9 cellular contexts compared by ENCODE assay signal in the genomic region with DNA sequence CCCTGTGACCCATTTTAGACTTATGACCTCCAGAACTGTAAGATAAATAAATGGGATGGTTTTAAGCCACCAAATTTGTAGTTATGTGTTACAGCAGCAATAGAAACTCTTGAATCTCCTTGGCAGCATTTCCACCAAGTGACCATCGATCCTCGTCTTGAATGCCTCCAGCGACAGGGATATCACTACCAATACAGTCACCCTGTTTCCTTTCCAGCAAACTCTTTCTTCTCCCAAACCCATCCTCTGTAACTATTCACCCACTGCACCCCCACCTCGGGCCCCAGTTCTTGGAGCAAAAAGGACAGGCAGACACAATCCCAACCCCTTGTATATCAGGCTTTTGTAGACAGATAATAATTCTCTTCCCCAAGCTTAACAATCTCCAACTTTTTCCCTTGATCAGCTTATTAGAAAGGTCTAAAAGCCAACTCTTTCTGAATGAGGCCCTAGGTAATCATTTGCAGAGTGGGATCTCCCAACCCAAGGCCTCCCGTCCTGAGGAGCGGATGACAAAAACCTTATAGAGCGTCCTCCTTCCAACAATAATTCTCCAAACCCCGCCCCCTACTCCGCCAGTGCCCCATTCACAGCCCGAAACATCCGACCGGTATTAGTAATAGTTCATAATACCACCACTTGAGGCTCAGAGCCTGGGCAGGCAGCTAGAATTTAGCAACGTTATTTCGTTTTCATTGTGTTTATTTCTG. TPM values are rescaled to one million over a fixed set of nuclear protein-coding genes. Genes with fewer than 3 reads are reported as not detected.
DNase-seq lines count a peak whose midpoint lies in the region; ATAC-seq and TF ChIP-seq lines count a peak whose summit lies in the region.
"Had no signal": no experiment of that assay in that cellular context is flagged by ENCODE, and none has a peak within 500 bp of the region (broad histone marks: within the 10 kb centered on the region; RNA-seq: fewer than 3 reads in every experiment).

No MANE protein-coding gene starts in this region.

- no peak overlapping the region for H4K91ac ChIP-seq in IMR-90 (ENCODE audit: insufficient read depth, low read depth, low read length)

- peak overlapping the region; percentile 12 for H2BK5ac ChIP-seq in IMR-90 (ENCODE audit: low read depth, low read length, poor library complexity, severe bottlenecking)

- no peaks in the 10 kb centered on the region for H3K36me3 ChIP-seq in IMR-90 (ENCODE audit: control insufficient read depth, insufficient read depth, low read length)
- no peaks in the 10 kb centered on the region for H3K36me3 ChIP-seq in heart right ventricle

- no peak overlapping the region for H3K4ac ChIP-seq in IMR-90 (ENCODE audit: low read depth, low read length)

- DNase-seq in NK-92 treated with Interleukin-12 subunit alpha and Interleukin-12 subunit beta, amount 100 ng/mL, for 24 hours (lab: John Stamatoyannopoulos, UW) = peak; percentile 42
- DNase-seq in NK-92 (lab: John Stamatoyannopoulos, UW; ENCODE audit: unreplicated experiment) (no peak), IMR-90 (no peak), UCSD-AML1 (lab: John Stamatoyannopoulos, UW; ENCODE audit: unreplicated experiment) (peak; percentile 80), heart right ventricle (peak in 1 of 2 donors; percentile 68), sciatic nerve (ENCODE audit: low spot score) (peak; percentile 77), KBM-7 (no peak)

- BruUV-seq in IMR-90 (replicated peaks; lab: Mats Ljungman, UMichigan) = no TSS peak

- H3K18ac ChIP-seq in IMR-90 (ENCODE audit: low read depth, low read length) = no peak overlapping the region

- H3K9me3 ChIP-seq in IMR-90 (ENCODE audit: control insufficient read depth, insufficient read depth, low read length) (no peaks in the 10 kb centered on the region), heart right ventricle (no peaks in the 10 kb centered on the region)

- H2BK120ac ChIP-seq in IMR-90 (ENCODE audit: low read depth, low read length) = no peak overlapping the region

- intact Hi-C loops in IMR-90 (cut with micrococcal nuclease) (loop anchor here (1.0 to 2.0 kb wide), 4 partner anchors 54 to 215 kb away; partner anchors contain the start of genes ARL2BP and CPNE2), heart right ventricle (cut with DNase I) (loop anchor here in 6 of 10 donors (2.0 to 10.0 kb wide), 4 partner anchors 52 to 112 kb away; partner anchors contain the start of genes ARL2BP (in 6 of the 6), PSME3IP1 (in 1 of the 6) and RSPRY1 (in 1 of the 6)), sciatic nerve (cut with DNase I) (no loop called here)

- peak; percentile 7 for ATAC-seq in GM21717 (IDR thresholded peaks at IDR 0.05; ENCODE audit: unreplicated experiment)
- peak; percentile 42 for ATAC-seq in IMR-90 (ENCODE audit: low read depth)
- ATAC-seq in heart right ventricle = peak; percentile 9 to 39 (median 26)
- ATAC-seq in sciatic nerve = peak; percentile 49

- H3K4me2 ChIP-seq in IMR-90 (ENCODE audit: low read depth, low read length) = peak overlapping the region; percentile 83

- in situ Hi-C loops in IMR-90 (cut with MboI; ENCODE audit: low sequenced_read_pairs) = loop anchor here (10.0 kb wide), 1 partner anchor 214 kb away; no protein-coding TSS in a partner anchor
- in situ Hi-C loops in KBM-7 (cut with MboI; ENCODE audit: low pct_unique_long_range_greater_than_20kb, low sequenced_read_pairs) = no loop called here

- WGBS in IMR-90 (ENCODE audit: extremely low coverage in 2 of 2, insufficient read length in 1 of 2), 2 experiments = 35% methylated on average over 6 of the region's 14 CpGs; no CpG with 5 or more reads in 1 of the 2 experiments
- 16 to 17% methylated on average over 14 of the region's 14 CpGs for WGBS in heart right ventricle, 2 donors

- H4K5ac ChIP-seq in IMR-90 (ENCODE audit: low read depth, low read length) = peak overlapping the region; percentile 24; the same call in 1 of the 2 replicates

- no peak overlapping the region for H2BK15ac ChIP-seq in IMR-90 (ENCODE audit: low read depth, low read length)

- H3K27me3 ChIP-seq in IMR-90 (ENCODE audit: control insufficient read depth, insufficient read depth, low read length) = peaks cover 7% of the 10 kb centered on the region
- no peaks in the 10 kb centered on the region for H3K27me3 ChIP-seq in heart right ventricle

- peak overlapping the region; percentile 89 for H2AFZ ChIP-seq in IMR-90 (replicated peaks; ENCODE audit: low read length, poor library complexity)

- 0 out of 2 replicates have a peak overlapping the region, but pooled peaks have one; percentile 37 for H3K23ac ChIP-seq in IMR-90 (ENCODE audit: low read depth, low read length)

- POLR2A ChIA-PET in IMR-90 (lab: Charles Lee; ENCODE audit: unreplicated experiment) = no interaction called here

- H3K27ac ChIP-seq in IMR-90 (ENCODE audit: insufficient read depth, low read length) (peak overlapping the region; percentile 19), heart right ventricle (peak overlapping the region; percentile 51 to 95 (median 88))

- H3K9ac ChIP-seq in IMR-90 (ENCODE audit: low read depth, low read length) = peak overlapping the region; percentile 35

- peaks cover 2% of the 10 kb centered on the region; the same call in 1 of the 2 replicates for H3K4me1 ChIP-seq in IMR-90 (ENCODE audit: control insufficient read depth, insufficient read depth, low read length)
- peaks cover 0 to 31% (median 24%) of the 10 kb centered on the region in 9 donors for H3K4me1 ChIP-seq in heart right ventricle

- TF ChIP-seq RAD21 in IMR-90 (IDR thresholded peaks at IDR 0.05; ENCODE audit: low read length) = no peak

- CTCF ChIA-PET in IMR-90 (lab: Yijun Ruan, JAX) = interaction anchor here (0.7 to 4.0 kb wide), 4 partner anchors 107 to 124 kb away, joined by 3 to 30 read pairs (median 12); no protein-coding TSS in a partner anchor

- no peak overlapping the region for H2BK20ac ChIP-seq in IMR-90 (ENCODE audit: low read depth, low read length)

- H3K79me1 ChIP-seq in IMR-90 (ENCODE audit: low read depth in 1 of 2, low read length in 2 of 2) = no peaks in the 10 kb centered on the region

- dilution Hi-C loops in IMR-90 (cut with HindIII; ENCODE audit: low sequenced_read_pairs, unreplicated experiment) = no loop called here

- peaks cover 5% of the 10 kb centered on the region for H4K20me1 ChIP-seq in IMR-90 (ENCODE audit: insufficient read depth, low read length)

- no peak overlapping the region for H2AK5ac ChIP-seq in IMR-90 (ENCODE audit: low read depth, low read length)

- H2AK9ac ChIP-seq in IMR-90 (replicated peaks; ENCODE audit: low read depth, low read length, poor library complexity) = no peak overlapping the region

- peak overlapping the region; percentile 29 for H3K14ac ChIP-seq in IMR-90 (replicated peaks; ENCODE audit: low read depth, low read length)

- peak overlapping the region; percentile 33; the same call in 1 of the 2 replicates for H3K56ac ChIP-seq in IMR-90 (ENCODE audit: extremely low read depth, insufficient read depth, low read length)

- peak overlapping the region in 1 of 2 experiments; percentile 36; a peak in 1 of 4 replicates for H4K8ac ChIP-seq in IMR-90 (ENCODE audit: low read depth in 2 of 2, low read length in 2 of 2)

- peak overlapping the region; percentile 64 for H3K4me3 ChIP-seq in IMR-90 (ENCODE audit: insufficient read depth, low read depth, low read length)
- H3K4me3 ChIP-seq in heart right ventricle = peak overlapping the region in 9 of 10 donors; percentile 28 to 60 (median 54)

- TF ChIP-seq CTCF in IMR-90 (conservative IDR thresholded peaks at IDR 0.05; ENCODE audit: low read depth, low read length) (0 out of 2 replicates have a peak, but pooled peaks have one; percentile 14), heart right ventricle (IDR thresholded peaks at IDR 0.05) (peak in 1 of 9 donors; percentile 27)

- no peak for TF ChIP-seq POLR2A in IMR-90 (IDR thresholded peaks at IDR 0.05; ENCODE audit: low read depth, low read length)

- no peaks in the 10 kb centered on the region for H3K9me1 ChIP-seq in IMR-90 (ENCODE audit: insufficient read depth, low read length)

TF ChIP-seq in IMR-90, 13 proteins besides CTCF, POLR2A, EP300 and RAD21 (continues in another document):
- TF ChIP-seq MAFK (IDR thresholded peaks at IDR 0.05; ENCODE audit: low read depth, low read length) (no peak), SMC3 (IDR thresholded peaks at IDR 0.05; ENCODE audit: low read depth, low read length) (no peak), CHD1 (IDR thresholded peaks at IDR 0.05; ENCODE audit: low read depth, low read length) (no peak), RFX5 (IDR thresholded peaks at IDR 0.05; ENCODE audit: low read depth, low read length) (no peak), CEBPB (IDR thresholded peaks at IDR 0.05; ENCODE audit: low read depth, low read length) (no peak), MAZ (IDR thresholded peaks at IDR 0.05; ENCODE audit: borderline replicate concordance, low read depth, low read length) (no peak; the same call in 1 of the 2 replicates)
- TF ChIP-seq, protein P1, sequence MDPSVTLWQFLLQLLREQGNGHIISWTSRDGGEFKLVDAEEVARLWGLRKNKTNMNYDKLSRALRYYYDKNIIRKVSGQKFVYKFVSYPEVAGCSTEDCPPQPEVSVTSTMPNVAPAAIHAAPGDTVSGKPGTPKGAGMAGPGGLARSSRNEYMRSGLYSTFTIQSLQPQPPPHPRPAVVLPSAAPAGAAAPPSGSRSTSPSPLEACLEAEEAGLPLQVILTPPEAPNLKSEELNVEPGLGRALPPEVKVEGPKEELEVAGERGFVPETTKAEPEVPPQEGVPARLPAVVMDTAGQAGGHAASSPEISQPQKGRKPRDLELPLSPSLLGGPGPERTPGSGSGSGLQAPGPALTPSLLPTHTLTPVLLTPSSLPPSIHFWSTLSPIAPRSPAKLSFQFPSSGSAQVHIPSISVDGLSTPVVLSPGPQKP (IDR thresholded peaks at IDR 0.05; ENCODE audit: borderline replicate concordance, low read depth, low read length) = no peak

RNA-seq across cellular contexts. Expression of gene PLLP, which starts 14.7 kb away (rescaled TPM):
- total RNA-seq in IMR-90 (2012; rRNA removed) = not detected in 2 replicates
- polyA plus RNA-seq in IMR-90 (2012; rRNA removed) = 0.05 TPM in 1 of 2 replicates, not detected in the other
- polyA plus RNA-seq in IMR-90 (2012; cell fraction: cytosol; rRNA removed) = 0.04 TPM in 1 of 2 replicates, not detected in the other
- polyA plus RNA-seq in IMR-90 (2012; cell fraction: nucleus; rRNA removed; ENCODE audit: low replicate concordance) = not detected in 2 replicates
- 1 to 10 TPM; 1.7 to 4.0 (median 2.2) TPM for total RNA-seq in heart right ventricle
- polyA plus RNA-seq in heart right ventricle = 10 to 100 TPM in 1 of 2 donors, 1 to 10 TPM in 1; 7.0 to 10.6 TPM
- 121 TPM for total RNA-seq in sciatic nerve

RNA-seq across cellular contexts. Expression of gene ARL2BP, which starts 54.1 kb away (rescaled TPM):
- total RNA-seq in IMR-90 (2012; rRNA removed) (73.7 and 77.8 TPM in 2 replicates), heart right ventricle (10 to 100 TPM; 39.9 to 53.9 (median 45.9) TPM), sciatic nerve (38.5 TPM)
- polyA plus RNA-seq in IMR-90 (2012; rRNA removed) (46.8 and 46.9 TPM in 2 replicates), heart right ventricle (10 to 100 TPM; 33.4 to 57.9 TPM)
- polyA plus RNA-seq in IMR-90 (2012; cell fraction: cytosol; rRNA removed) = 25.7 and 37.1 TPM in 2 replicates
- 8.1 and 26.0 TPM in 2 replicates for polyA plus RNA-seq in IMR-90 (2012; cell fraction: nucleus; rRNA removed; ENCODE audit: low replicate concordance)

RNA-seq across cellular contexts. Expression of gene CCL22, which starts 59.4 kb away (rescaled TPM):
- not detected in 2 replicates for total RNA-seq in IMR-90 (2012; rRNA removed)
- not detected in 2 replicates for polyA plus RNA-seq in IMR-90 (2012; rRNA removed)
- not detected in 2 replicates for polyA plus RNA-seq in IMR-90 (2012; cell fraction: cytosol; rRNA removed)
- not detected in 2 replicates for polyA plus RNA-seq in IMR-90 (2012; cell fraction: nucleus; rRNA removed; ENCODE audit: low replicate concordance)
- under 1 TPM in 1 of 10 donors, not detected in 9; 0.60 TPM for total RNA-seq in heart right ventricle
- polyA plus RNA-seq in heart right ventricle = under 1 TPM in 1 of 2 donors, not detected in 1; 0.07 TPM
- total RNA-seq in sciatic nerve = 0.13 TPM
- total RNA-seq: dermis microvascular lymphatic vessel endothelial cell had no signal

Comparison
In these comparisons a context has a peak if more than half of its experiments do, and no peak if none do; other contexts are left out.
1. DNase-seq: peak in NK-92 treated with Interleukin-12 subunit alpha and Interleukin-12 subunit beta, amount 100 ng/mL, for 24 hours (single experiment), UCSD-AML1 (single experiment) and sciatic nerve (single experiment); none in NK-92 (single experiment), IMR-90 (single experiment) and KBM-7 (single experiment).
2. RNA of gene PLLP, which starts 14.7 kb away (total RNA-seq): 121 TPM in sciatic nerve (single experiment); 1.7 to 4.0 TPM in heart right ventricle and not detected in IMR-90; every median in the first group is over 10 times any median in the second.
3. Peak in every context shown above with its lines, with median percentiles within 50 percentile points of each other: ATAC-seq.